ENCODE assay signal across 33 cellular contexts in genomic region chr7:33300742-33301141, GRCh38.
"Had no signal": no experiment of that assay in that cellular context is flagged by ENCODE, and none has a peak within 500 bp of the region (broad histone marks: within the 10 kb centered on the region; RNA-seq: fewer than 3 reads in every experiment).

No MANE protein-coding gene starts in this region.

- H3K27me3 ChIP-seq: MG63 had no signal

- H3K4me3 ChIP-seq: MG63 had no signal

- DNase-seq: Karpas-422, Kasumi-1, MG63, MM.1S, MV-4-11, NCI-H1048, NCI-H1092, NCI-H1092 treated with DMSO at 0.1 percent for 48 hours, NCI-H1105, NCI-H1105 treated with DMSO at 0.1 percent for 48 hours, NCI-H1417, NCI-H1417 treated with DMSO at 0.1 percent for 48 hours, NCI-H1436, NCI-H1436 treated with DMSO at 0.1 percent for 48 hours, NCI-H146, NCI-H1694, NCI-H1694 treated with DMSO at 0.1 percent for 48 hours, NCI-H187, NCI-H187 treated with DMSO at 0.1 percent for 48 hours, NCI-H1930, NCI-H2029, NCI-H2029 treated with DMSO at 0.1 percent for 48 hours, NCI-H2081, NCI-H2081 treated with DMSO at 0.1 percent for 48 hours, NCI-H2107, NCI-H2171, NCI-H2171 treated with DMSO at 0.1 percent for 48 hours, NCI-H2227 treated with DMSO at 0.1 percent for 48 hours, NCI-H226, NCI-H345, NCI-H510A, NCI-H510A treated with DMSO at 0.1 percent for 48 hours, NCI-H524 had no signal

- H3K36me3 ChIP-seq: MG63 had no signal
